1 cellular context compared by ENCODE assay signal in genomic region chr1:228219245-228219961, GRCh38.
A peak's percentile ranks its signal among the peaks of the same experiment; 100 is the strongest.
TF ChIP-seq lines count a peak whose summit lies in the region.

No MANE protein-coding gene starts in this region.

TF ChIP-seq in HepG2, 621 proteins besides CTCF, POLR2A, EP300 and RAD21:
- no peak for TF ChIP-seq TMF1 (CRISPR knock-in tag; IDR thresholded peaks at IDR 0.05; ENCODE audit: low read depth)
- peak; percentile 55; the same call in 1 of the 2 replicates for TF ChIP-seq MNT (IDR thresholded peaks at IDR 0.05)
